ENCODE assay signal across 33 cellular contexts in genomic region chr7:115499966-115500365, GRCh38.
"Had no signal": no experiment of that assay in that cellular context is flagged by ENCODE, and none has a peak within 500 bp of the region (broad histone marks: within the 10 kb centered on the region; RNA-seq: fewer than 3 reads in every experiment).

No MANE protein-coding gene starts in this region.

- DNase-seq: activated CD4-positive, alpha-beta T cell treated with anti-CD3 and anti-CD28 coated beads for 48 hours; activated CD4-positive, alpha-beta T cell treated with anti-CD3 and anti-CD28 coated beads, Interleukin-2, amount 50 U/mL, for 48 hours; activated CD8-positive, alpha-beta memory T cell treated with anti-CD3 and anti-CD28 coated beads for 24 hours; activated gamma-delta T cell; activated naive CD4-positive, alpha-beta T cell treated with anti-CD3 and anti-CD28 coated beads, Interleukin-2, amount 10 ng/mL, durations not matched to agents 7 days and 5 days; activated naive CD8-positive, alpha-beta T cell treated with anti-CD3 and anti-CD28 coated beads, Interleukin-2, amount 10 ng/mL, durations not matched to agents 7 days and 5 days; amniotic stem cell; body of pancreas; cerebellar nuclear complex; dorsolateral prefrontal cortex; effector memory CD4-positive, alpha-beta T cell; gastrocnemius medialis; glutamatergic neuron; left ventricle myocardium inferior; mesendoderm; mucosa of descending colon; ovary; right lobe of liver; stimulated activated CD4-positive, alpha-beta T cell treated with anti-CD3 and anti-CD28 coated beads, Interleukin-12 subunit alpha, Interleukin-12 subunit beta, amount 100 ng/mL, for 4 hours; stimulated activated CD4-positive, alpha-beta T cell treated with anti-CD3 and anti-CD28 coated beads, Interleukin-4, amount 100 ng/mL, for 1 hour; stimulated activated naive CD8-positive, alpha-beta T cell treated with anti-CD3 and anti-CD28 coated beads, Interleukin-15, Interleukin-2, amounts not matched to agents 100 U/mL and 50 U/mL, for 24 hours; T-helper 17 cell; T1000; uterus; WERI-Rb-1 had no signal

- FAIRE-seq: islet of Langerhans had no signal

- H3K4me3 Mint-ChIP-seq: activated naive CD4-positive, alpha-beta T cell treated with anti-CD3 and anti-CD28 coated beads, Interleukin-2, amount 10 ng/mL, durations not matched to agents 7 days and 5 days; activated naive CD8-positive, alpha-beta T cell treated with anti-CD3 and anti-CD28 coated beads, Interleukin-2, amount 10 ng/mL, durations not matched to agents 7 days and 5 days; natural killer cell treated with Interleukin-12 subunit alpha and Interleukin-12 subunit beta and Interleukin-15 and Interleukin-18, amount 100 ng/mL, for 72 hours; T-helper 17 cell; type B pancreatic cell had no signal

- H3K9me3 ChIP-seq: body of pancreas, gastrocnemius medialis, left ventricle myocardium inferior, mucosa of descending colon, ovary, right lobe of liver, thoracic aorta, uterus had no signal

- H3K4me3 ChIP-seq: body of pancreas, cardiac muscle cell, coronary artery, dorsolateral prefrontal cortex, gastrocnemius medialis, left ventricle myocardium inferior, lung, mucosa of descending colon, ovary, thoracic aorta, uterus had no signal

- H3K9me3 Mint-ChIP-seq: activated naive CD4-positive, alpha-beta T cell treated with anti-CD3 and anti-CD28 coated beads, Interleukin-2, amount 10 ng/mL, durations not matched to agents 7 days and 5 days; activated naive CD8-positive, alpha-beta T cell treated with anti-CD3 and anti-CD28 coated beads, Interleukin-2, amount 10 ng/mL, durations not matched to agents 7 days and 5 days; natural killer cell treated with Interleukin-12 subunit alpha and Interleukin-12 subunit beta and Interleukin-15 and Interleukin-18, amount 100 ng/mL, for 72 hours; type B pancreatic cell had no signal

- H3K4me1 Mint-ChIP-seq: activated naive CD4-positive, alpha-beta T cell treated with anti-CD3 and anti-CD28 coated beads, Interleukin-2, amount 10 ng/mL, durations not matched to agents 7 days and 5 days; activated naive CD8-positive, alpha-beta T cell treated with anti-CD3 and anti-CD28 coated beads, Interleukin-2, amount 10 ng/mL, durations not matched to agents 7 days and 5 days; T-helper 17 cell had no signal

- H3K4me1 ChIP-seq: body of pancreas, gastrocnemius medialis, left ventricle myocardium inferior, right lobe of liver, uterus had no signal

- H3K27me3 Mint-ChIP-seq: activated naive CD4-positive, alpha-beta T cell treated with anti-CD3 and anti-CD28 coated beads, Interleukin-2, amount 10 ng/mL, durations not matched to agents 7 days and 5 days; activated naive CD8-positive, alpha-beta T cell treated with anti-CD3 and anti-CD28 coated beads, Interleukin-2, amount 10 ng/mL, durations not matched to agents 7 days and 5 days; progenitor cell of endocrine pancreas had no signal

- H3K27ac Mint-ChIP-seq: activated naive CD4-positive, alpha-beta T cell treated with anti-CD3 and anti-CD28 coated beads, Interleukin-2, amount 10 ng/mL, durations not matched to agents 7 days and 5 days; activated naive CD8-positive, alpha-beta T cell treated with anti-CD3 and anti-CD28 coated beads, Interleukin-2, amount 10 ng/mL, durations not matched to agents 7 days and 5 days; natural killer cell treated with Interleukin-12 subunit alpha and Interleukin-12 subunit beta and Interleukin-15 and Interleukin-18, amount 100 ng/mL, for 72 hours; progenitor cell of endocrine pancreas; T-helper 17 cell; type B pancreatic cell had no signal

- H3K27me3 ChIP-seq: body of pancreas, cardiac muscle cell, ovary, right lobe of liver, uterus had no signal

- H3K36me3 ChIP-seq: cardiac muscle cell, gastrocnemius medialis, left ventricle myocardium inferior, ovary, right lobe of liver, thoracic aorta, uterus, WERI-Rb-1 had no signal

- H3K36me3 Mint-ChIP-seq: activated naive CD4-positive, alpha-beta T cell treated with anti-CD3 and anti-CD28 coated beads, Interleukin-2, amount 10 ng/mL, durations not matched to agents 7 days and 5 days; activated naive CD8-positive, alpha-beta T cell treated with anti-CD3 and anti-CD28 coated beads, Interleukin-2, amount 10 ng/mL, durations not matched to agents 7 days and 5 days; natural killer cell treated with Interleukin-12 subunit alpha and Interleukin-12 subunit beta and Interleukin-15 and Interleukin-18, amount 100 ng/mL, for 72 hours; type B pancreatic cell had no signal

- H3K27ac ChIP-seq: body of pancreas, cardiac muscle cell, coronary artery, dorsolateral prefrontal cortex, gastrocnemius medialis, left ventricle myocardium inferior, ovary, right lobe of liver, thoracic aorta, uterus, WERI-Rb-1 had no signal
